In genomic region chr1:144536677-144537076, GRCh38 we compare ENCODE assay signal across 12 cellular contexts. TPM values are rescaled to one million over a fixed set of nuclear protein-coding genes. Genes with fewer than 3 reads are reported as not detected.
"Had no signal": no experiment of that assay in that cellular context is flagged by ENCODE, and none has a peak within 500 bp of the region (broad histone marks: within the 10 kb centered on the region; RNA-seq: fewer than 3 reads in every experiment).

No MANE protein-coding gene starts in this region.

RNA-seq across cellular contexts. Expression of gene PPIAL4F, which starts 56.0 kb away (rescaled TPM):
- total RNA-seq: activated B cell treated with CpG ODN at 0.5 μM for 24 hours; activated CD4-positive, alpha-beta memory T cell treated with anti-CD3 and anti-CD28 coated beads for 36 hours; activated CD8-positive, alpha-beta memory T cell treated with anti-CD3 and anti-CD28 coated beads, Interleukin-2, amount 10 ng/mL, durations not matched to agents 7 days and 5 days; activated CD8-positive, alpha-beta T cell treated with anti-CD3 and anti-CD28 coated beads for 36 hours; activated naive CD4-positive, alpha-beta T cell treated with anti-CD3 and anti-CD28 coated beads, Interleukin-2, amount 50 U/mL, for 72 hours; activated naive CD8-positive, alpha-beta T cell treated with anti-CD3 and anti-CD28 coated beads for 36 hours; activated T-helper 1 cell treated with anti-CD3 and anti-CD28 coated beads, Interleukin-12 subunit alpha, Interleukin-12 subunit beta, Interleukin-2, Interleukin-4 antibody, amounts not matched to agents 30 ng/mL and 10 ng/mL and 1 ng/mL, durations not matched to agents 14 hours and 24 hours and 36 hours; activated T-helper 17 cell treated with anti-CD3 and anti-CD28 coated beads, Interleukin-2, amount 50 U/mL, for 72 hours; ascending aorta; bronchial epithelial cell; cardiac muscle cell; chondrocyte had no signal
